8 cellular contexts compared by ENCODE assay signal in genomic region chr3:196073188-196073838, GRCh38. TPM values are rescaled to one million over a fixed set of nuclear protein-coding genes. Genes with fewer than 3 reads are reported as not detected.
A peak's percentile ranks its signal among the peaks of the same experiment; 100 is the strongest.
DNase-seq lines count a peak whose midpoint lies in the region; ATAC-seq, FAIRE-seq and TF ChIP-seq lines count a peak whose summit lies in the region.

No MANE protein-coding gene starts in this region.

- TF ChIP-seq POLR2A in H54 (IDR thresholded peaks at IDR 0.05; ENCODE audit: low read depth, low read length) = no peak

- DNase-seq in Caki2 (ENCODE audit: low read depth) = peak; percentile 42
- peak; percentile 53 for DNase-seq in H54 (ENCODE audit: insufficient read length, low spot score)
- peak; percentile 41 for DNase-seq in NCI-H146 treated with DMSO at 0.1 percent for 48 hours (lab: John Stamatoyannopoulos, UW; ENCODE audit: unreplicated experiment)
- DNase-seq in T-helper 9 cell = peak; percentile 40
- DNase-seq in astrocyte of the spinal cord (ENCODE audit: low read depth, low spot score) = peak; percentile 53
- peak; percentile 76 for DNase-seq in iPS DF 4.7 (ENCODE audit: extremely low read depth, low spot score)
- peak; percentile 47 for DNase-seq in stimulated activated CD4-positive, alpha-beta T cell treated with anti-CD3 and anti-CD28 coated beads, Interleukin-12 subunit alpha, Interleukin-12 subunit beta, amount 100 ng/mL, for 4 hours

- ATAC-seq in HG03342 (IDR thresholded peaks at IDR 0.05; ENCODE audit: unreplicated experiment) = no peak

- peak; percentile 95 for FAIRE-seq in H54 (lab: Jason Lieb, UNC)

- in situ Hi-C loops in Caki2 (cut with HindIII; ENCODE audit: low pct_unique_long_range_greater_than_20kb, low sequenced_read_pairs) (no loop called here), astrocyte of the spinal cord (cut with HindIII; ENCODE audit: low sequenced_read_pairs) (no loop called here)

- TF ChIP-seq CTCF in astrocyte of the spinal cord (IDR thresholded peaks at IDR 0.05; ENCODE audit: low read depth, low read length) = peak; percentile 84

- no peak overlapping the region for H3K4me3 ChIP-seq in astrocyte of the spinal cord (ENCODE audit: low read depth, low read length)

RNA-seq across cellular contexts. Expression of gene TFRC, which starts 8.6 kb away (rescaled TPM):
- total RNA-seq in Caki2 (2014; rRNA removed; shearing (Covaris generic); ENCODE audit: low replicate concordance) = 152 and 172 TPM in 2 replicates
